25 cellular contexts compared by ENCODE assay signal in the genomic region with DNA sequence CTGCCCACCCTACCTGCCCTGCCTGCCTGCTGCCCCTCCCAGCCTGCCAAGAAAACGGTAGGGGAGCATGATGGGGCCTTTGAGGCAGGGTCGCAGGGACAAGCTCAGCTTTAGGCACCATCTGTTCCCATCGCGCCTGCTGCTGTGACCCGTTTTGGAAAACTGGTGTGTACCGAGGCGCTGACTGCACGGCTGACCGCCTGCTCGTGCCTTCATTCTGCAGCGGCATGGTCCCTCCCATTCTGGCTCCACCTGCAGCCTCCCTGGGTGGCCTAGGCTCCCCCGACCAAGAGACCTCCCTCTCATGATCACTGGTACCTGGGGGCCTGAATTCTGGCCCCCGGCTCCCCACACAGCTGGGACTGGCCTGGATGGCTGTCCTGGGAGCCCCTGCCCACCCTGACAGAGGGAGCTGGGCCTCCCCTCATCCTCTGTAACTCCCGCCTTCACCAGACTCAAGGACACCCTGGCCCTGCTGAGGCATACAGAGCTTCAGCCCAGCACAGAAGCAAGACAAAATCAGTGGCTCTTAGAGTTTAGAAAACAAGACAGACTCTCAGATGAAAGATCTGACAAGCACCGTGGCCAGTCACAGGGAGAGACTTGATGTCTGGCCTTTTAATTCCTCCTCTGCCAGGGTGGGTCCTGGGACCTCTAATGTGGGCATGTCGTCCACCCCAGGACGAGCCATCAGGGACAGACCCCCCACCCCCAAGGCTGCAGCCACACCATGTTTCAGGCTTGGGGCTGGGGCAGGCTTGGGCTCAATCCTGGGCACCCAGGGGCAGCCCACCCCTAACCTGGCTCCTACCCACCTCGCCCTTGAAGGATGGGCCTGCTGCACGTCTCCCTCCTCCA. TPM values are rescaled to one million over a fixed set of nuclear protein-coding genes. Genes with fewer than 3 reads are reported as not detected.
DNase-seq lines count a peak whose midpoint lies in the region; TF ChIP-seq lines count a peak whose summit lies in the region.
"Had no signal": no experiment of that assay in that cellular context is flagged by ENCODE, and none has a peak within 500 bp of the region (broad histone marks: within the 10 kb centered on the region; RNA-seq: fewer than 3 reads in every experiment).

No MANE protein-coding gene starts in this region.

- H3K27me3 Mint-ChIP-seq in H9 (ENCODE audit: low read depth) (peaks cover 10% of the 10 kb centered on the region), neural crest cell (ENCODE audit: low read depth) (peaks cover 20% of the 10 kb centered on the region)

- no peak overlapping the region for H2BK12ac ChIP-seq in H9 (ENCODE audit: insufficient read length, low read depth, low read length)

- H3K27ac ChIP-seq in H9 (ENCODE audit: insufficient read length, low read depth, low read length) (no peak overlapping the region), cingulate gyrus (ENCODE audit: low read depth, low read length) (peak overlapping the region; percentile 3)
- H3K27ac ChIP-seq: left ventricle myocardium inferior, prostate gland, skin epidermis, tibial nerve had no signal

- H3K79me1 ChIP-seq in H9 (ENCODE audit: insufficient read depth, low read depth, low read length, poor library complexity, severe bottlenecking): no peaks in the 10 kb centered on the region

- no peaks in the 10 kb centered on the region for H3K23me2 ChIP-seq in H9 (ENCODE audit: insufficient read length, low read depth, low read length, poor library complexity, severe bottlenecking)

- H2BK120ac ChIP-seq in H9 (ENCODE audit: low read depth, low read length, poor library complexity, severe bottlenecking): no peak overlapping the region

- no peaks in the 10 kb centered on the region for H4K20me1 ChIP-seq in H9 (ENCODE audit: control insufficient read depth, insufficient read depth, insufficient read length)

- H3K23ac ChIP-seq in H9 (ENCODE audit: insufficient read length, low read depth, low read length): no peak overlapping the region

- H3K27ac Mint-ChIP-seq in H9 (peak overlapping the region in 1 of 3 experiments; percentile 87; a peak in 2 of 7 replicates), neural crest cell (ENCODE audit: unreplicated experiment) (no peak overlapping the region)
- H3K27ac Mint-ChIP-seq: stimulated activated naive B cell treated with anti-CD40 and anti-IgM and Interleukin-4, amounts not matched to agents 10 μg/mL and 1 μg/mL and 100 μg/mL, for 72 hours; T-cell had no signal

- H3K4me1 ChIP-seq in H9 (ENCODE audit: insufficient read depth, low read length): peaks cover 2% of the 10 kb centered on the region; the same call in 1 of the 2 replicates
- H3K4me1 ChIP-seq: prostate gland had no signal

- no peaks in the 10 kb centered on the region for H3K9me3 ChIP-seq in H9 (ENCODE audit: control insufficient read depth, low read depth, low read length)
- H3K9me3 ChIP-seq: left ventricle myocardium inferior, prostate gland, tibial nerve had no signal

- H3K79me2 ChIP-seq in H9 (ENCODE audit: insufficient read depth, low read length): no peaks in the 10 kb centered on the region

- no peak for TF ChIP-seq CTCF in H9 (conservative IDR thresholded peaks at IDR 0.05)
- no peak for TF ChIP-seq CTCF in neural crest cell (conservative IDR thresholded peaks at IDR 0.05)

- H3K56ac ChIP-seq in H9 (ENCODE audit: insufficient read length, low read depth, low read length): no peak overlapping the region

- no CpG with 5 or more reads among the region's 19 CpGs for WGBS in H9 (ENCODE audit: extremely low coverage, insufficient read length, low lambda C conversion rate)

- H3T11ph ChIP-seq in H9 (ENCODE audit: low read length): no peak overlapping the region

- H4K5ac ChIP-seq in H9 (ENCODE audit: insufficient read length, low read depth, low read length): no peak overlapping the region

- H3K9me3 Mint-ChIP-seq in H9 (no peaks in the 10 kb centered on the region; a peak in 2 of 5 replicates), neural crest cell (no peaks in the 10 kb centered on the region)
- H3K9me3 Mint-ChIP-seq: activated T-cell treated with anti-CD3 and anti-CD28 coated beads, Interleukin-2, amount 50 U/mL, for 4 hours; central memory CD8-positive, alpha-beta T cell; stimulated activated naive B cell treated with anti-CD40 and anti-IgM and Interleukin-4, amounts not matched to agents 10 μg/mL and 1 μg/mL and 100 μg/mL, for 72 hours; T-cell had no signal

- H3K4me2 ChIP-seq in H9 (ENCODE audit: insufficient read depth, insufficient read length, low read length): no peak overlapping the region

- no peak overlapping the region; a peak in 1 of 5 replicates for H3K4me3 Mint-ChIP-seq in H9
- peak overlapping the region; percentile 66 for H3K4me3 Mint-ChIP-seq in neural crest cell
- H3K4me3 Mint-ChIP-seq: activated T-cell treated with anti-CD3 and anti-CD28 coated beads, Interleukin-2, amount 50 U/mL, for 4 hours; central memory CD8-positive, alpha-beta T cell; stimulated activated naive B cell treated with anti-CD40 and anti-IgM and Interleukin-4, amounts not matched to agents 10 μg/mL and 1 μg/mL and 100 μg/mL, for 72 hours; T-cell had no signal

- H3K36me3 Mint-ChIP-seq in H9 (ENCODE audit: insufficient read depth in 1 of 3, low read depth in 3 of 3) (peaks cover 5 to 12% (median 5%) of the 10 kb centered on the region in 3 experiments; a peak in 5 of 7 replicates), neural crest cell (ENCODE audit: low read depth) (peaks cover 3% of the 10 kb centered on the region)
- H3K36me3 Mint-ChIP-seq: stimulated activated naive B cell treated with anti-CD40 and anti-IgM and Interleukin-4, amounts not matched to agents 10 μg/mL and 1 μg/mL and 100 μg/mL, for 72 hours; T-cell had no signal

- H3K9ac ChIP-seq in H9 (ENCODE audit: extremely low read depth, insufficient read length, low read length): no peak overlapping the region

- H2BK5ac ChIP-seq in H9 (ENCODE audit: insufficient read length, low read length): no peak overlapping the region

- no peak overlapping the region for H3K18ac ChIP-seq in H9 (ENCODE audit: insufficient read length, low read depth, low read length)

- H3K14ac ChIP-seq in H9 (ENCODE audit: insufficient read depth, low read length): peak overlapping the region; percentile 41; the same call in 1 of the 2 replicates

- H2BK15ac ChIP-seq in H9 (ENCODE audit: low read depth, low read length): no peak overlapping the region

- H4K8ac ChIP-seq in H9 (replicated peaks; ENCODE audit: insufficient read length, low read depth, low read length): no peak overlapping the region

- H4K91ac ChIP-seq in H9 (ENCODE audit: insufficient read length, low read depth, low read length): no peak overlapping the region

- no peaks in the 10 kb centered on the region for H3K27me3 ChIP-seq in H9 (ENCODE audit: insufficient read depth, low read length)
- H3K27me3 ChIP-seq: tibial nerve had no signal

- H2AFZ ChIP-seq in H9 (ENCODE audit: low read length): no peak overlapping the region

- no peak overlapping the region for H3K4ac ChIP-seq in H9 (ENCODE audit: low read depth, low read length)

- H2AK5ac ChIP-seq in H9 (ENCODE audit: insufficient read length, low read length): no peak overlapping the region

- H3K4me1 Mint-ChIP-seq in H9 (peaks cover 24 to 41% of the 10 kb centered on the region in 2 experiments), neural crest cell (peaks cover 23% of the 10 kb centered on the region)
- H3K4me1 Mint-ChIP-seq: central memory CD8-positive, alpha-beta T cell; stimulated activated naive B cell treated with anti-CD40 and anti-IgM and Interleukin-4, amounts not matched to agents 10 μg/mL and 1 μg/mL and 100 μg/mL, for 72 hours had no signal

- no peak overlapping the region for H2BK20ac ChIP-seq in H9 (ENCODE audit: low read depth, low read length, poor library complexity, severe bottlenecking)

- DNase-seq in NCI-H2081 (lab: John Stamatoyannopoulos, UW): peak; percentile 14 to 30
- no peak for DNase-seq in NCI-H2081 treated with DMSO at 0.1 percent for 48 hours (lab: John Stamatoyannopoulos, UW)
- no peak for DNase-seq in H9
- DNase-seq in neural crest cell (ENCODE audit: low read depth, low spot score): no peak
- no peak for DNase-seq in activated gamma-delta T cell (lab: John Stamatoyannopoulos, UW)
- no peak for DNase-seq in pons (ENCODE audit: low spot score)
- DNase-seq in SKM-1 treated with dmso at 0.1 percent for 144 hours (lab: John Stamatoyannopoulos, UW; ENCODE audit: unreplicated experiment): no peak
- DNase-seq: activated CD4-positive, alpha-beta T cell treated with anti-CD3 and anti-CD28 coated beads for 4 hours; activated naive CD4-positive, alpha-beta T cell treated with Interleukin-2 at 50 U/mL for 16 hours; activated T-cell treated with anti-CD3 and anti-CD28 coated beads, Interleukin-2, amount 50 U/mL, for 4 hours; amygdala; COR-L47; erythroblast; foreskin fibroblast; left ventricle myocardium inferior; NCI-H1105 treated with DMSO at 0.1 percent for 48 hours; SIG-M5; stimulated activated CD4-positive, alpha-beta T cell treated with anti-CD3 and anti-CD28 coated beads, Interleukin-1b, Interleukin-23, amount 100 ng/mL, for 48 hours; stimulated activated naive B cell treated with anti-CD40 and anti-IgM and Interleukin-4, amounts not matched to agents 10 μg/mL and 1 μg/mL and 100 μg/mL, for 72 hours; T-cell had no signal

RNA-seq across cellular contexts. Expression of a gene that starts 6.4 kb away (rescaled TPM):
- total RNA-seq in H9 (2021) (12.9 and 13.9 TPM in 2 replicates), neural crest cell (3.5 and 3.9 TPM in 2 replicates)

RNA-seq across cellular contexts. Expression of a gene that starts 46.4 kb away (rescaled TPM):
- 199 and 201 TPM in 2 replicates for total RNA-seq in H9 (2021)
- 162 and 174 TPM in 2 replicates for total RNA-seq in neural crest cell

RNA-seq across cellular contexts. Expression of a gene that starts 46.7 kb away (rescaled TPM):
- total RNA-seq in H9 (2021) (114 and 115 TPM in 2 replicates), neural crest cell (99.6 TPM in 2 replicates)

Comparison
In these comparisons a context has a peak if more than half of its experiments do, and no peak if none do; other contexts are left out.
1. DNase-seq: peak in NCI-H2081 (2 of 2); none in NCI-H2081 treated with DMSO at 0.1 percent for 48 hours (single experiment), H9 (single experiment), neural crest cell (single experiment), activated gamma-delta T cell (single experiment), pons (single experiment) and SKM-1 treated with dmso at 0.1 percent for 144 hours (single experiment).